1 cellular context compared by ENCODE assay signal in genomic region chr4:108716340-108716739, GRCh38.
TF ChIP-seq lines count a peak whose summit lies in the region.

No MANE protein-coding gene starts in this region.

TF ChIP-seq in H1, 55 proteins besides CTCF, POLR2A, EP300 and RAD21 (continued from another document):
- TF ChIP-seq SP4 (IDR thresholded peaks at IDR 0.05; ENCODE audit: low read length) = no peak
- TF ChIP-seq CHD2 (IDR thresholded peaks at IDR 0.05; ENCODE audit: low read length) = no peak
- TF ChIP-seq KDM5A (IDR thresholded peaks at IDR 0.05; ENCODE audit: low read length) = no peak
- no peak for TF ChIP-seq JUN (IDR thresholded peaks at IDR 0.05; ENCODE audit: low read depth, low read length)
- no peak for TF ChIP-seq SP1 (IDR thresholded peaks at IDR 0.05; ENCODE audit: low read depth, low read length)
- TF ChIP-seq GTF2F1 (IDR thresholded peaks at IDR 0.05; ENCODE audit: borderline replicate concordance, low read depth, low read length) = no peak
- TF ChIP-seq SIX5 (IDR thresholded peaks at IDR 0.05; ENCODE audit: low read depth, low read length) = no peak
- no peak for TF ChIP-seq KDM4A (IDR thresholded peaks at IDR 0.05; ENCODE audit: low read depth, low read length, severe bottlenecking)
- no peak for TF ChIP-seq ATF3 (IDR thresholded peaks at IDR 0.05; ENCODE audit: insufficient read depth, low read depth, low read length)
- no peak for TF ChIP-seq YY1 (IDR thresholded peaks at IDR 0.05; ENCODE audit: low read depth, low read length)
- TF ChIP-seq SIRT6 (IDR thresholded peaks at IDR 0.05; ENCODE audit: low read length) = no peak
- TF ChIP-seq NRF1 (IDR thresholded peaks at IDR 0.05; ENCODE audit: low read depth, low read length) = no peak
- no peak for TF ChIP-seq TBP (IDR thresholded peaks at IDR 0.05; ENCODE audit: low read depth, low read length)
- TF ChIP-seq, protein P1, sequence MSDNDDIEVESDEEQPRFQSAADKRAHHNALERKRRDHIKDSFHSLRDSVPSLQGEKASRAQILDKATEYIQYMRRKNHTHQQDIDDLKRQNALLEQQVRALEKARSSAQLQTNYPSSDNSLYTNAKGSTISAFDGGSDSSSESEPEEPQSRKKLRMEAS (IDR thresholded peaks at IDR 0.05) = no peak
- TF ChIP-seq SRF (IDR thresholded peaks at IDR 0.05; ENCODE audit: low read depth, low read length) = no peak
- TF ChIP-seq CREB1 (IDR thresholded peaks at IDR 0.05) = no peak
- TF ChIP-seq BCL11A (IDR thresholded peaks at IDR 0.05; ENCODE audit: low read depth in 2 of 2, low read length in 2 of 2) = no peak
